ENCODE assay signal across 1 cellular context in genomic region chr6:102907181-102907580, GRCh38.
TF ChIP-seq lines count a peak whose summit lies in the region.

No MANE protein-coding gene starts in this region.

TF ChIP-seq in H1, 55 proteins besides CTCF, POLR2A, EP300 and RAD21 (continued from another document):
- TF ChIP-seq TEAD4 (IDR thresholded peaks at IDR 0.05; ENCODE audit: low read depth, low read length) (no peak), HDAC6 (IDR thresholded peaks at IDR 0.05; ENCODE audit: low read depth, low read length) (no peak), KDM1A (IDR thresholded peaks at IDR 0.05; ENCODE audit: borderline replicate concordance, low read length) (no peak), CTBP2 (IDR thresholded peaks at IDR 0.05; ENCODE audit: borderline replicate concordance, insufficient read depth, insufficient read length, low read length) (no peak), EGR1 (IDR thresholded peaks at IDR 0.05; ENCODE audit: borderline replicate concordance, low read depth, low read length) (no peak), TBP (IDR thresholded peaks at IDR 0.05; ENCODE audit: low read depth, low read length) (no peak), JUN (IDR thresholded peaks at IDR 0.05; ENCODE audit: low read depth, low read length) (no peak), MAX (IDR thresholded peaks at IDR 0.05) (no peak), RXRA (IDR thresholded peaks at IDR 0.05; ENCODE audit: insufficient read depth, low read depth, low read length) (no peak), RNF2 (IDR thresholded peaks at IDR 0.05; ENCODE audit: borderline replicate concordance, low read depth, low read length, missing control alignments, poor library complexity, severe bottlenecking) (no peak), FOSL1 (IDR thresholded peaks at IDR 0.05; ENCODE audit: insufficient read depth, low read depth, low read length) (no peak)
